22 cellular contexts compared by ENCODE assay signal in genomic region chr5:102749416-102750021, GRCh38. TPM values are rescaled to one million over a fixed set of nuclear protein-coding genes. Genes with fewer than 3 reads are reported as not detected.
DNase-seq lines count a peak whose midpoint lies in the region; ATAC-seq, FAIRE-seq and TF ChIP-seq lines count a peak whose summit lies in the region.
"Had no signal": no experiment of that assay in that cellular context is flagged by ENCODE, and none has a peak within 500 bp of the region (broad histone marks: within the 10 kb centered on the region; RNA-seq: fewer than 3 reads in every experiment).

No MANE protein-coding gene starts in this region.

- FAIRE-seq in keratinocyte (lab: Jason Lieb, UNC): no peak

- dilution Hi-C loops in keratinocyte (cut with MboI; ENCODE audit: extremely low pct_ligation_motif_present, low sequenced_read_pairs): no loop called here

- ATAC-seq in HG02981 (IDR thresholded peaks at IDR 0.05; ENCODE audit: unreplicated experiment): no peak
- ATAC-seq in heart right ventricle: no peak
- ATAC-seq: left ventricle myocardium superior had no signal

- H3K4me1 ChIP-seq in HUES48 (ENCODE audit: control insufficient read depth, insufficient read depth, low read length) (peaks cover 34% of the 10 kb centered on the region), keratinocyte (ENCODE audit: control insufficient read depth, extremely low read depth, insufficient read depth, low read length) (peaks cover 7% of the 10 kb centered on the region), heart right ventricle (peaks cover 0 to 8% (median 6%) of the 10 kb centered on the region in 9 donors)

- no peaks in the 10 kb centered on the region for H4K20me1 ChIP-seq in keratinocyte (ENCODE audit: control insufficient read depth, extremely low read depth, insufficient read depth, low read length)

- H3K36me3 ChIP-seq in HUES48 (ENCODE audit: control insufficient read depth, insufficient read depth, low read length) (no peaks in the 10 kb centered on the region), keratinocyte (ENCODE audit: control insufficient read depth in 2 of 2, extremely low read depth in 1 of 2, insufficient read depth in 2 of 2, low read length in 2 of 2) (no peaks in the 10 kb centered on the region), heart right ventricle (no peaks in the 10 kb centered on the region)
- H3K36me3 ChIP-seq: HAP-1, spleen, stomach had no signal

- 79 to 81% methylated on average over 5 of the region's 5 CpGs for WGBS in heart right ventricle, 2 donors

- peak overlapping the region; percentile 35; the same call in 1 of the 2 replicates for H3K4me3 ChIP-seq in HUES48 (ENCODE audit: low read depth, low read length)
- H3K4me3 ChIP-seq in keratinocyte (ENCODE audit: control insufficient read depth in 2 of 3, extremely low read depth in 1 of 3, insufficient read depth in 2 of 3, low read depth in 1 of 3, low read length in 3 of 3): no peak overlapping the region
- no peak overlapping the region for H3K4me3 ChIP-seq in heart right ventricle
- H3K4me3 ChIP-seq: HAP-1, spleen, stomach had no signal

- no peaks in the 10 kb centered on the region for H3K9me1 ChIP-seq in keratinocyte (ENCODE audit: control insufficient read depth, extremely low read depth, insufficient read depth, low read length)

- no peak overlapping the region for H3K4me3 Mint-ChIP-seq in Calu3 (ENCODE audit: low read depth, unreplicated experiment)
- H3K4me3 Mint-ChIP-seq: activated naive CD8-positive, alpha-beta T cell treated with anti-CD3 and anti-CD28 coated beads for 36 hours; immature natural killer cell had no signal

- H3K27me3 ChIP-seq in HUES48 (ENCODE audit: control insufficient read depth, insufficient read depth, low read length) (peaks cover 18% of the 10 kb centered on the region), keratinocyte (ENCODE audit: control insufficient read depth, extremely low read depth, insufficient read depth, low read length) (no peaks in the 10 kb centered on the region), heart right ventricle (peaks cover 0 to 7% (median 0%) of the 10 kb centered on the region in 7 donors)

- no peak overlapping the region for H2AFZ ChIP-seq in keratinocyte (ENCODE audit: control insufficient read depth, low read length)

- peaks cover 10% of the 10 kb centered on the region for H3K36me3 Mint-ChIP-seq in Calu3 (ENCODE audit: insufficient read depth, unreplicated experiment)
- H3K36me3 Mint-ChIP-seq: immature natural killer cell had no signal

- H3K27ac Mint-ChIP-seq in Calu3 (ENCODE audit: unreplicated experiment): peak overlapping the region; percentile 39
- H3K27ac Mint-ChIP-seq: activated naive CD8-positive, alpha-beta T cell treated with anti-CD3 and anti-CD28 coated beads for 36 hours; activated T-helper 2 cell treated with anti-CD3 and anti-CD28 coated beads, Interferon-gamma antibody, Interleukin-2, Interleukin-4, amounts not matched to agents 10 μg/mL and 5 μg/mL and 100 μg/mL, durations not matched to agents 14 hours and 24 hours and 36 hours; immature natural killer cell had no signal

- H3K9me3 ChIP-seq in HUES48 (ENCODE audit: control insufficient read depth, insufficient read depth, low read length) (no peaks in the 10 kb centered on the region), keratinocyte (ENCODE audit: control insufficient read depth, low read depth, low read length) (no peaks in the 10 kb centered on the region), heart right ventricle (no peaks in the 10 kb centered on the region)
- H3K9me3 ChIP-seq: HAP-1, spleen, stomach had no signal

- no peaks in the 10 kb centered on the region for H3K79me2 ChIP-seq in keratinocyte (ENCODE audit: control insufficient read depth, insufficient read depth, low read length)

- H3K27ac ChIP-seq in HUES48 (ENCODE audit: low read depth, low read length) (peak overlapping the region; percentile 33), keratinocyte (ENCODE audit: control insufficient read depth, insufficient read depth, low read length) (no peak overlapping the region), heart right ventricle (no peak overlapping the region)
- H3K27ac ChIP-seq: spleen, stomach had no signal

- TF ChIP-seq POLR2A in erythroblast (IDR thresholded peaks at IDR 0.05; ENCODE audit: low read length): no peak

- H3K4me1 Mint-ChIP-seq in Calu3 (ENCODE audit: low read depth, unreplicated experiment): peaks cover 28% of the 10 kb centered on the region

- H3K27me3 Mint-ChIP-seq in Calu3 (ENCODE audit: unreplicated experiment): no peaks in the 10 kb centered on the region

- no peak overlapping the region for H3K4me2 ChIP-seq in keratinocyte (ENCODE audit: control insufficient read depth, extremely low read depth, insufficient read depth, low read depth, low read length)

- TF ChIP-seq CTCF in Calu3 (IDR thresholded peaks at IDR 0.05; ENCODE audit: unreplicated experiment) (no peak), keratinocyte (optimal IDR thresholded peaks at IDR 0.05 in 1 of 3, IDR thresholded peaks at IDR 0.05 in 1 of 3, conservative IDR thresholded peaks at IDR 0.05 in 1 of 3; ENCODE audit: extremely low read depth in 1 of 3, insufficient read depth in 2 of 3, low read length in 3 of 3) (no peak), heart right ventricle (IDR thresholded peaks at IDR 0.05) (no peak)

- BruUV-seq in Calu3 (replicated peaks; lab: Mats Ljungman, UMichigan): no TSS peak

- H3K9ac ChIP-seq in HUES48 (ENCODE audit: low read depth, low read length): no peak overlapping the region
- H3K9ac ChIP-seq in keratinocyte (ENCODE audit: control insufficient read depth, extremely low read depth, insufficient read depth, low read length): no peak overlapping the region

- CTCF ChIA-PET in Calu3 (lab: Charles Lee): interaction anchor here (1.0 kb wide), 1 partner anchor 34 kb away, joined by 7 read pairs; no protein-coding TSS in a partner anchor

- H3K9me3 Mint-ChIP-seq in Calu3 (ENCODE audit: low read depth, unreplicated experiment): no peaks in the 10 kb centered on the region
- H3K9me3 Mint-ChIP-seq: activated T-helper 2 cell treated with anti-CD3 and anti-CD28 coated beads, Interferon-gamma antibody, Interleukin-2, Interleukin-4, amounts not matched to agents 10 μg/mL and 5 μg/mL and 100 μg/mL, durations not matched to agents 14 hours and 24 hours and 36 hours; immature natural killer cell had no signal

- DNase-seq in Calu3 (peak; percentile 62), NCI-H69 (lab: John Stamatoyannopoulos, UW) (peak; percentile 95), keratinocyte (ENCODE audit: low read depth, low spot score) (peak; percentile 26), MV-4-11 (lab: John Stamatoyannopoulos, UW) (no peak), heart right ventricle (no peak), erythroblast (lab: John Stamatoyannopoulos, UW) (no peak)
- DNase-seq: activated CD4-positive, alpha-beta T cell treated with anti-CD3 and anti-CD28 coated beads, Interleukin-2, amount 50 U/mL, for 1 hour; activated CD8-positive, alpha-beta memory T cell treated with anti-CD3 and anti-CD28 coated beads, Interleukin-2, amount 50 U/mL, for 4 hours; activated naive CD8-positive, alpha-beta T cell treated with anti-CD3 and anti-CD28 coated beads for 36 hours; immature natural killer cell; left ventricle myocardium superior; NCI-H1436 treated with DMSO at 0.1 percent for 48 hours; occipital lobe; OCI-M1; SHP77 treated with DMSO at 0.1 percent for 48 hours; spleen; stomach; trophoblast cell had no signal

- intact Hi-C loops in Calu3 (cut with micrococcal nuclease; ENCODE audit: unreplicated experiment) (no loop called here), heart right ventricle (cut with DNase I) (no loop called here)

RNA-seq across cellular contexts. Expression of gene PAM, which starts 5.6 kb away (rescaled TPM):
- total RNA-seq in Calu3 (2022): 88.8 and 142 TPM in 2 replicates
- 105 to 192 TPM (median 149 TPM) in 3 replicates for polyA plus RNA-seq in keratinocyte
- 96.9 TPM for polyA plus RNA-seq in keratinocyte (2011; ENCODE audit: low read depth)
- polyA plus RNA-seq in keratinocyte (2011; cell fraction: cytosol; rRNA removed): 73.8 and 136 TPM in 2 replicates
- 229 and 277 TPM in 2 replicates for polyA plus RNA-seq in keratinocyte (2011; cell fraction: nucleus; rRNA removed)
- 82.4 and 84.4 TPM in 2 replicates for polyA plus RNA-seq in keratinocyte (2012; ENCODE audit: low replicate concordance)
- 47.6 to 157 TPM (median 127 TPM) in 3 replicates for polyA minus RNA-seq in keratinocyte
- polyA minus RNA-seq in keratinocyte (2011; cell fraction: cytosol; rRNA and poly(A)+ RNA removed): 104 TPM
- polyA minus RNA-seq in keratinocyte (2011; cell fraction: nucleus; rRNA and poly(A)+ RNA removed): 257 and 400 TPM in 2 replicates
- total RNA-seq in heart right ventricle: 1,000 to 10,000 TPM in 8 of 10 donors, 100 to 1,000 TPM in 2; 917 to 1,485 (median 1,108) TPM
- polyA plus RNA-seq in heart right ventricle: 100 to 1,000 TPM; 488 to 515 TPM

Comparison
In these comparisons a context has a peak if more than half of its experiments do, and no peak if none do; other contexts are left out.
1. DNase-seq: peak in Calu3 (single experiment), NCI-H69 (single experiment) and keratinocyte (single experiment); none in MV-4-11 (single experiment), heart right ventricle (0 of 2) and erythroblast (0 of 2).